ENCODE assay signal across 13 cellular contexts in genomic region chr4:17448689-17449088, GRCh38.
DNase-seq lines count a peak whose midpoint lies in the region; ATAC-seq and TF ChIP-seq lines count a peak whose summit lies in the region.
"Had no signal": no experiment of that assay in that cellular context is flagged by ENCODE, and none has a peak within 500 bp of the region (broad histone marks: within the 10 kb centered on the region; RNA-seq: fewer than 3 reads in every experiment).

No MANE protein-coding gene starts in this region.

- POLR2A ChIA-PET in HEK293T (lab: Yijun Ruan, JAX): no interaction called here

- ATAC-seq in activated T-helper 17 cell treated with anti-CD3 and anti-CD28 coated beads, Interleukin-2, amount 50 U/mL, for 72 hours (replicated peaks): peak; percentile 35
- ATAC-seq in left cardiac atrium: peak; percentile 53 to 91

- 36 to 52% (median 44%) methylated on average over 3 of the region's 3 CpGs for WGBS in stomach, 5 donors

- no peak overlapping the region for H2AFZ ChIP-seq in ACC112 (ENCODE audit: low read length, unreplicated experiment)

- no peak overlapping the region for H3K4me3 Mint-ChIP-seq in activated T-helper 17 cell treated with anti-CD3 and anti-CD28 coated beads, Interleukin-2, amount 50 U/mL, for 72 hours
- H3K4me3 Mint-ChIP-seq: stimulated activated naive CD8-positive, alpha-beta T cell treated with anti-CD3 and anti-CD28 coated beads, Interleukin-15, Interleukin-2, amounts not matched to agents 100 ng/mL and 50 ng/mL, for 24 hours had no signal

- no peak overlapping the region for H3K27ac Mint-ChIP-seq in activated T-helper 17 cell treated with anti-CD3 and anti-CD28 coated beads, Interleukin-2, amount 50 U/mL, for 72 hours
- H3K27ac Mint-ChIP-seq: stimulated activated naive CD8-positive, alpha-beta T cell treated with anti-CD3 and anti-CD28 coated beads, Interleukin-15, Interleukin-2, amounts not matched to agents 100 ng/mL and 50 ng/mL, for 24 hours had no signal

- H3K79me2 ChIP-seq in ACC112 (ENCODE audit: control insufficient read depth, insufficient read depth, low read length, unreplicated experiment): no peaks in the 10 kb centered on the region

- H3K4me1 ChIP-seq in ACC112 (ENCODE audit: control insufficient read depth, insufficient read depth, low read length, unreplicated experiment) (peaks cover 4% of the 10 kb centered on the region), stomach (no peaks in the 10 kb centered on the region)
- H3K4me1 ChIP-seq: BLaER1 had no signal

- H3K27me3 Mint-ChIP-seq in activated T-helper 17 cell treated with anti-CD3 and anti-CD28 coated beads, Interleukin-2, amount 50 U/mL, for 72 hours: peaks cover 4% of the 10 kb centered on the region

- no peak for TF ChIP-seq EP300 in stomach (IDR thresholded peaks at IDR 0.05)

- no peaks in the 10 kb centered on the region for H3K36me3 ChIP-seq in ACC112 (ENCODE audit: insufficient read depth, low read length)
- no peaks in the 10 kb centered on the region for H3K36me3 ChIP-seq in stomach
- H3K36me3 ChIP-seq: BLaER1 had no signal

- no peaks in the 10 kb centered on the region for H3K36me3 Mint-ChIP-seq in activated T-helper 17 cell treated with anti-CD3 and anti-CD28 coated beads, Interleukin-2, amount 50 U/mL, for 72 hours (ENCODE audit: low read depth)

- TF ChIP-seq POLR2A in stomach (IDR thresholded peaks at IDR 0.05): no peak

- peak; percentile 43 for DNase-seq in HCEC 1CT
- DNase-seq in left cardiac atrium: no peak
- DNase-seq in GM20000 (ENCODE audit: low spot score): no peak
- no peak for DNase-seq in stomach
- DNase-seq in NCI-H748 treated with DMSO at 0.1 percent for 48 hours (lab: John Stamatoyannopoulos, UW): no peak
- no peak for DNase-seq in HEK293T (ENCODE audit: extremely low spot score)
- DNase-seq: activated CD4-positive, alpha-beta T cell treated with anti-CD3 and anti-CD28 coated beads, Interleukin-2, amount 50 U/mL, for 1 hour; SHP77 treated with DMSO at 0.1 percent for 48 hours; stimulated activated CD4-positive, alpha-beta T cell treated with anti-CD3 and anti-CD28 coated beads, Interleukin-15, amount 100 ng/mL, for 24 hours had no signal

- peak overlapping the region; percentile 25 for H3K27ac ChIP-seq in ACC112 (ENCODE audit: low read depth, low read length)
- no peak overlapping the region for H3K27ac ChIP-seq in stomach
- H3K27ac ChIP-seq: BLaER1 had no signal

- H3K4me3 ChIP-seq in ACC112 (ENCODE audit: low read depth, low read length): no peak overlapping the region
- H3K4me3 ChIP-seq in stomach: no peak overlapping the region
- H3K4me3 ChIP-seq: BLaER1 had no signal

- TF ChIP-seq CTCF in GM20000 (IDR thresholded peaks at IDR 0.05; ENCODE audit: extremely low read depth, missing control alignments) (no peak), stomach (IDR thresholded peaks at IDR 0.05) (no peak)

- intact Hi-C loops in left cardiac atrium (cut with DNase I) (loop anchor here in 1 of 2 donors (5.0 kb wide), 2 partner anchors 101 to 1156 kb away; no protein-coding TSS in a partner anchor), stomach (cut with DNase I; ENCODE audit: low total_unique reads) (loop anchor here (10.0 kb wide), 1 partner anchor 1164 kb away; no protein-coding TSS in a partner anchor)

- H3K4me1 Mint-ChIP-seq in activated T-helper 17 cell treated with anti-CD3 and anti-CD28 coated beads, Interleukin-2, amount 50 U/mL, for 72 hours: no peaks in the 10 kb centered on the region

- H3K9me3 ChIP-seq in stomach: peaks cover 0 to 7% (median 3%) of the 10 kb centered on the region in 4 donors

- H3K27me3 ChIP-seq in ACC112 (ENCODE audit: insufficient read depth, low read length) (no peaks in the 10 kb centered on the region), stomach (no peaks in the 10 kb centered on the region)
- H3K27me3 ChIP-seq: BLaER1 had no signal

- CTCF ChIA-PET in HEK293T (lab: Yijun Ruan, JAX): interaction anchor here (1.1 to 2.3 kb wide), 2 partner anchors 24 to 101 kb away, joined by 6 to 23 read pairs; no protein-coding TSS in a partner anchor

- H3K9me3 Mint-ChIP-seq in activated T-helper 17 cell treated with anti-CD3 and anti-CD28 coated beads, Interleukin-2, amount 50 U/mL, for 72 hours: no peaks in the 10 kb centered on the region

TF ChIP-seq in HEK293T, 16 proteins besides CTCF, POLR2A, EP300 and RAD21:
- TF ChIP-seq FOXA1 (IDR thresholded peaks at IDR 0.05) (no peak), FOXM1 (IDR thresholded peaks at IDR 0.05; ENCODE audit: borderline replicate concordance) (no peak), BHLHE40 (IDR thresholded peaks at IDR 0.05; ENCODE audit: borderline replicate concordance) (no peak), ARNT (IDR thresholded peaks at IDR 0.05) (no peak), FOXK2 (IDR thresholded peaks at IDR 0.05) (no peak), HDGF (IDR thresholded peaks at IDR 0.05; ENCODE audit: borderline replicate concordance) (no peak), SP1 (IDR thresholded peaks at IDR 0.05) (no peak)
